In genomic region chr6:109349419-109349987, GRCh38 we compare ENCODE assay signal across 8 cellular contexts.
DNase-seq lines count a peak whose midpoint lies in the region; ATAC-seq and TF ChIP-seq lines count a peak whose summit lies in the region.

No MANE protein-coding gene starts in this region.

- no peak for TF ChIP-seq CTCF in HFF-Myc (IDR thresholded peaks at IDR 0.05; ENCODE audit: low read depth, low read length, missing control alignments)
- TF ChIP-seq CTCF in GM20000 (IDR thresholded peaks at IDR 0.05; ENCODE audit: extremely low read depth, missing control alignments): no peak
- TF ChIP-seq CTCF in GM13976 (IDR thresholded peaks at IDR 0.05; ENCODE audit: borderline replicate concordance, control extremely low read depth, extremely low read depth, insufficient read depth, missing control alignments): no peak

- H3K27me3 Mint-ChIP-seq in effector memory CD8-positive, alpha-beta T cell: no peaks in the 10 kb centered on the region

- H3K27ac Mint-ChIP-seq in stimulated activated effector memory CD8-positive, alpha-beta T cell treated with anti-CD3 and anti-CD28 coated beads, Interleukin-12 subunit alpha, Interleukin-12 subunit beta, amount 100 ng/mL, for 72 hours: peak overlapping the region; percentile 50
- H3K27ac Mint-ChIP-seq in effector memory CD8-positive, alpha-beta T cell: peak overlapping the region in 1 of 2 donors; percentile 9

- peaks cover 21% of the 10 kb centered on the region for H3K4me1 Mint-ChIP-seq in stimulated activated effector memory CD8-positive, alpha-beta T cell treated with anti-CD3 and anti-CD28 coated beads, Interleukin-12 subunit alpha, Interleukin-12 subunit beta, amount 100 ng/mL, for 72 hours
- H3K4me1 Mint-ChIP-seq in effector memory CD8-positive, alpha-beta T cell (ENCODE audit: low read depth in 2 of 2): peaks cover 3 to 14% of the 10 kb centered on the region in 2 donors

- H3K4me3 ChIP-seq in HFF-Myc (replicated peaks; ENCODE audit: low read depth, low read length): no peak overlapping the region

- no peak for ATAC-seq in stimulated activated effector memory CD8-positive, alpha-beta T cell treated with anti-CD3 and anti-CD28 coated beads, Interleukin-12 subunit alpha, Interleukin-12 subunit beta, amount 100 ng/mL, for 72 hours
- no peak for ATAC-seq in HG03159 (IDR thresholded peaks at IDR 0.05; ENCODE audit: unreplicated experiment)
- no peak for ATAC-seq in effector memory CD8-positive, alpha-beta T cell (replicated peaks)

- DNase-seq in HFF-Myc (ENCODE audit: extremely low read depth, low read depth) (peak; percentile 31), RKO (ENCODE audit: low spot score) (peak; percentile 11), fibroblast of peridontal ligament (ENCODE audit: extremely low read depth) (peak; percentile 70), GM20000 (ENCODE audit: low spot score) (no peak), GM13976 (ENCODE audit: low spot score) (no peak)
- DNase-seq in stimulated activated effector memory CD8-positive, alpha-beta T cell treated with anti-CD3 and anti-CD28 coated beads, Interleukin-12 subunit alpha, Interleukin-12 subunit beta, amount 100 ng/mL, for 72 hours (ENCODE audit: low spot score in 2 of 2): no peak
- no peak for DNase-seq in effector memory CD8-positive, alpha-beta T cell

- in situ Hi-C loops in GM13976 (cut with MboI; ENCODE audit: low sequenced_read_pairs, unreplicated experiment): no loop called here

- H3K4me3 Mint-ChIP-seq in stimulated activated effector memory CD8-positive, alpha-beta T cell treated with anti-CD3 and anti-CD28 coated beads, Interleukin-12 subunit alpha, Interleukin-12 subunit beta, amount 100 ng/mL, for 72 hours: no peak overlapping the region
- H3K4me3 Mint-ChIP-seq in effector memory CD8-positive, alpha-beta T cell: no peak overlapping the region

- no peaks in the 10 kb centered on the region for H3K9me3 Mint-ChIP-seq in stimulated activated effector memory CD8-positive, alpha-beta T cell treated with anti-CD3 and anti-CD28 coated beads, Interleukin-12 subunit alpha, Interleukin-12 subunit beta, amount 100 ng/mL, for 72 hours
- H3K9me3 Mint-ChIP-seq in effector memory CD8-positive, alpha-beta T cell: no peaks in the 10 kb centered on the region

- H3K36me3 Mint-ChIP-seq in stimulated activated effector memory CD8-positive, alpha-beta T cell treated with anti-CD3 and anti-CD28 coated beads, Interleukin-12 subunit alpha, Interleukin-12 subunit beta, amount 100 ng/mL, for 72 hours: peaks cover 12% of the 10 kb centered on the region
- H3K36me3 Mint-ChIP-seq in effector memory CD8-positive, alpha-beta T cell (ENCODE audit: insufficient read depth): peaks cover 3% of the 10 kb centered on the region

Comparison
In these comparisons a context has a peak if more than half of its experiments do, and no peak if none do; other contexts are left out.
1. DNase-seq: peak in HFF-Myc (single experiment), RKO (single experiment) and fibroblast of peridontal ligament (single experiment); none in stimulated activated effector memory CD8-positive, alpha-beta T cell treated with anti-CD3 and anti-CD28 coated beads, Interleukin-12 subunit alpha, Interleukin-12 subunit beta, amount 100 ng/mL, for 72 hours (0 of 2), effector memory CD8-positive, alpha-beta T cell (0 of 3), GM20000 (single experiment) and GM13976 (single experiment).